In the genomic region with DNA sequence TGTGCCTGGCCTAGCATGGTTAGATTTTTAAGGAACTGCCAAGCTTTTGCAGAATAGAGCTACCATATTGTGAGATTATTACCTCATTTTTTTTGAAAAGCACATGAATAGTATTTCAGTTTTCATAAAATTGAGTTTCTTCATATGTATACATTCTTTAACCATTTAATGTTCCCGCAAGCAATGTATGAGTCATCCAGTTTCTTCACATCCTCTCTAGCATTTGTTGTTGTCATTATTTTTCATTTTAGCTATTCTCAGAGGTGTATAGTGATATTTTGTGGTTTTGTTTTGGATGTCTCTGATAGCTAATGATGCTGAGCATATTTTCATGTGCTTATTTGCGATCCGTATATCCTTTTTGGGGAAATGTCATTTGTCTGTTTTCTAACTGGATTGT, we compare ENCODE assay signal across 16 cellular contexts.
DNase-seq lines count a peak whose midpoint lies in the region; ATAC-seq, FAIRE-seq and TF ChIP-seq lines count a peak whose summit lies in the region.
"Had no signal": no experiment of that assay in that cellular context is flagged by ENCODE, and none has a peak within 500 bp of the region (broad histone marks: within the 10 kb centered on the region; RNA-seq: fewer than 3 reads in every experiment).

No MANE protein-coding gene starts in this region.

- intact Hi-C loops in MCF 10A (cut with micrococcal nuclease) (no loop called here), mammary epithelial cell (cut with micrococcal nuclease) (no loop called here)

- peak; percentile 66 for ATAC-seq in HG02870 (IDR thresholded peaks at IDR 0.05; ENCODE audit: unreplicated experiment)
- ATAC-seq: GM23338 had no signal

- H3K27me3 Mint-ChIP-seq in MCF 10A (ENCODE audit: insufficient read depth, unreplicated experiment) (no peaks in the 10 kb centered on the region), astrocyte (ENCODE audit: low read depth, unreplicated experiment) (no peaks in the 10 kb centered on the region)
- H3K27me3 Mint-ChIP-seq: B cell; CD4-positive, alpha-beta memory T cell; IgD-negative memory B cell had no signal

- H3K9me3 ChIP-seq in mammary epithelial cell (replicated peaks; ENCODE audit: insufficient read depth, low read length) (no peaks in the 10 kb centered on the region), astrocyte (ENCODE audit: insufficient read depth, low read depth, low read length) (no peaks in the 10 kb centered on the region)

- POLR2A ChIA-PET in MCF 10A (lab: Yijun Ruan, JAX), result no interaction called here
- POLR2A ChIA-PET in GM10248 (lab: Yijun Ruan, JAX), result no interaction called here

- H4K20me1 ChIP-seq in mammary epithelial cell (ENCODE audit: insufficient read depth, low read length) (no peaks in the 10 kb centered on the region), astrocyte (ENCODE audit: insufficient read depth, low read length) (no peaks in the 10 kb centered on the region)

- no peak overlapping the region for H3K27ac Mint-ChIP-seq in MCF 10A (ENCODE audit: low read depth, unreplicated experiment)
- H3K27ac Mint-ChIP-seq in astrocyte (ENCODE audit: unreplicated experiment), result no peak overlapping the region
- H3K27ac Mint-ChIP-seq: B cell; CD4-positive, alpha-beta memory T cell; GM23338; H9; IgD-negative memory B cell had no signal

- H3K27ac ChIP-seq in mammary epithelial cell (ENCODE audit: insufficient read depth, low read depth, low read length), result no peak overlapping the region
- no peak overlapping the region for H3K27ac ChIP-seq in astrocyte (ENCODE audit: low read depth, low read length)

- dilution Hi-C loops in mammary epithelial cell (cut with HindIII; ENCODE audit: low sequenced_read_pairs), result no loop called here

- H3K79me2 ChIP-seq in mammary epithelial cell (ENCODE audit: insufficient read depth, low read length), result no peaks in the 10 kb centered on the region
- no peaks in the 10 kb centered on the region for H3K79me2 ChIP-seq in astrocyte (ENCODE audit: insufficient read depth, low read length)

- H3K4me3 ChIP-seq in mammary epithelial cell (replicated peaks in 1 of 3; ENCODE audit: insufficient read depth in 1 of 3, low read depth in 2 of 3, low read length in 3 of 3) (no peak overlapping the region), astrocyte (ENCODE audit: insufficient read depth, low read depth, low read length) (no peak overlapping the region)
- H3K4me3 ChIP-seq: GM23338 had no signal

- no peak overlapping the region for H2AFZ ChIP-seq in mammary epithelial cell (ENCODE audit: low read depth, low read length)
- H2AFZ ChIP-seq in astrocyte (ENCODE audit: low read depth, low read length), result no peak overlapping the region
- H2AFZ ChIP-seq: GM23338 had no signal

- DNase-seq in MCF 10A (ENCODE audit: unreplicated experiment) (peak; percentile 64), mammary epithelial cell (no peak), astrocyte (ENCODE audit: low read depth) (no peak), iris pigment epithelial cell (ENCODE audit: low read depth) (peak; percentile 45), NCI-H774 (lab: John Stamatoyannopoulos, UW) (no peak), GM10248 (ENCODE audit: extremely low spot score) (no peak)
- DNase-seq in activated CD4-positive, alpha-beta T cell treated with anti-CD3 and anti-CD28 coated beads, Interleukin-2, amount 50 U/mL, for 48 hours, result no peak
- DNase-seq: C1 segment of cervical spinal cord; CD4-positive, alpha-beta memory T cell; DMS79; GDM1; H9 had no signal

- H3K36me3 Mint-ChIP-seq in MCF 10A (ENCODE audit: insufficient read depth, unreplicated experiment) (no peaks in the 10 kb centered on the region), astrocyte (ENCODE audit: low read depth, unreplicated experiment) (no peaks in the 10 kb centered on the region)
- H3K36me3 Mint-ChIP-seq: CD4-positive, alpha-beta memory T cell had no signal

- no peak for TF ChIP-seq CTCF in MCF 10A (IDR thresholded peaks at IDR 0.05; ENCODE audit: unreplicated experiment)
- no peak for TF ChIP-seq CTCF in mammary epithelial cell (conservative IDR thresholded peaks at IDR 0.05 in 1 of 2, IDR thresholded peaks at IDR 0.05 in 1 of 2; ENCODE audit: extremely low read depth in 1 of 2, insufficient read depth in 1 of 2, low read depth in 1 of 2, low read length in 2 of 2)
- TF ChIP-seq CTCF in astrocyte (IDR thresholded peaks at IDR 0.05; ENCODE audit: insufficient read depth, low read depth, low read length), result no peak
- TF ChIP-seq CTCF in GM10248 (IDR thresholded peaks at IDR 0.05; ENCODE audit: control extremely low read depth, extremely low read depth, low read depth, missing control alignments), result no peak

- CTCF ChIA-PET in MCF 10A (lab: Yijun Ruan, JAX), result interaction anchor here (0.6 kb wide), 3 partner anchors 21 to 37 kb away, joined by 3 read pairs; no protein-coding TSS in a partner anchor
- CTCF ChIA-PET in mammary epithelial cell (lab: Charles Lee; ENCODE audit: low non-redundant PET), result no interaction called here
- CTCF ChIA-PET in GM10248 (lab: Yijun Ruan, JAX), result no interaction called here

- H3K4me2 ChIP-seq in mammary epithelial cell (ENCODE audit: insufficient read depth, low read depth, low read length) (no peak overlapping the region), astrocyte (ENCODE audit: low read length) (no peak overlapping the region)
- H3K4me2 ChIP-seq: GM23338 had no signal

- in situ Hi-C loops in mammary epithelial cell (cut with MboI; ENCODE audit: low sequenced_read_pairs in 2 of 2), result no loop called here

- H3K4me1 Mint-ChIP-seq in MCF 10A (ENCODE audit: insufficient read depth, unreplicated experiment) (no peaks in the 10 kb centered on the region), astrocyte (ENCODE audit: low read depth, unreplicated experiment) (peaks cover 6% of the 10 kb centered on the region)
- H3K4me1 Mint-ChIP-seq: B cell; CD4-positive, alpha-beta memory T cell; GM23338 had no signal

- WGBS in mammary epithelial cell (ENCODE audit: low coverage, missing lambda C conversion rate), result 96% methylated on average over 3 of the region's 3 CpGs

- H3K36me3 ChIP-seq in mammary epithelial cell (ENCODE audit: insufficient read depth, low read length), result no peaks in the 10 kb centered on the region
- no peaks in the 10 kb centered on the region for H3K36me3 ChIP-seq in astrocyte (ENCODE audit: insufficient read depth, low read length)

- peak; percentile 63 for FAIRE-seq in astrocyte (lab: Jason Lieb, UNC)

- BruUV-seq in MCF 10A (replicated peaks; lab: Mats Ljungman, UMichigan) (no TSS peak), mammary epithelial cell (replicated peaks; lab: Mats Ljungman, UMichigan) (no TSS peak)

- H3K9me3 Mint-ChIP-seq in MCF 10A (ENCODE audit: unreplicated experiment) (no peaks in the 10 kb centered on the region), astrocyte (ENCODE audit: unreplicated experiment) (no peaks in the 10 kb centered on the region)
- H3K9me3 Mint-ChIP-seq: GM23338, IgD-negative memory B cell had no signal

- H3K27me3 ChIP-seq in mammary epithelial cell (ENCODE audit: insufficient read depth, low read length), result no peaks in the 10 kb centered on the region
- no peaks in the 10 kb centered on the region for H3K27me3 ChIP-seq in astrocyte (ENCODE audit: insufficient read depth, low read length)

- H3K9ac ChIP-seq in mammary epithelial cell (ENCODE audit: insufficient read depth, low read length) (no peak overlapping the region), astrocyte (ENCODE audit: low read length) (no peak overlapping the region)

- H3K4me3 Mint-ChIP-seq in MCF 10A (ENCODE audit: unreplicated experiment) (no peak overlapping the region), astrocyte (ENCODE audit: unreplicated experiment) (no peak overlapping the region)
- H3K4me3 Mint-ChIP-seq: B cell; CD4-positive, alpha-beta memory T cell; GM23338; H9; IgD-negative memory B cell had no signal

- H3K4me1 ChIP-seq in mammary epithelial cell (ENCODE audit: insufficient read depth, low read length) (no peaks in the 10 kb centered on the region), astrocyte (ENCODE audit: insufficient read depth, low read length) (no peaks in the 10 kb centered on the region)

Comparison
In these comparisons a context has a peak if more than half of its experiments do, and no peak if none do; other contexts are left out.
1. DNase-seq: peak in MCF 10A (single experiment) and iris pigment epithelial cell (single experiment); none in mammary epithelial cell (single experiment), astrocyte (single experiment), NCI-H774 (single experiment), activated CD4-positive, alpha-beta T cell treated with anti-CD3 and anti-CD28 coated beads, Interleukin-2, amount 50 U/mL, for 48 hours (0 of 2) and GM10248 (single experiment).